In the genomic region with DNA sequence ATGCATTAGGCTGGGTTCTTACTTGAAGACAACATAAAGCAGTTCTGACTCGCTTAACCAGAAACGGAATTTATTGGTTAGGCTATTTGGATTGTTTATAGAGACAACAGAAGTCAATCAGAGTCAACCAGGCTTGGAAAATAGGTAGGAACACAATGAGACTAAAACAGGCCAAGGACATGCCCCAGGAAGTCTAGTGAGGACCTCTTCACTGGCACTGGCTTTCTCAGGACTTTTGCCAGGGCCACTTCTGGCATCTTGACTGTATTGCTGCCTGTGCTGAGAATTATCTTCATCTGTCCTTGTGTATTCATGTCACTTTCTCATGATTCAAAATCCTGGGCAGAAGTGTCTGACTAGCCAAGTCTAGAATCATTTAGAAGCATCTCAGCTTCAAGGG, we compare ENCODE assay signal across 23 cellular contexts. TPM values are rescaled to one million over a fixed set of nuclear protein-coding genes. Genes with fewer than 3 reads are reported as not detected.
"Had no signal": no experiment of that assay in that cellular context is flagged by ENCODE, and none has a peak within 500 bp of the region (broad histone marks: within the 10 kb centered on the region; RNA-seq: fewer than 3 reads in every experiment).

No MANE protein-coding gene starts in this region.

- H3K9me3 Mint-ChIP-seq: activated naive CD4-positive, alpha-beta T cell treated with anti-CD3 and anti-CD28 coated beads, Interleukin-2, amount 50 U/mL, for 24 hours; effector memory CD8-positive, alpha-beta T cell had no signal

- FAIRE-seq: urothelium cell line had no signal

- H3K9me3 ChIP-seq: gastrocnemius medialis, heart left ventricle, right atrium auricular region, tibial nerve had no signal

- H3K27me3 ChIP-seq: gastrocnemius medialis, heart left ventricle, right atrium auricular region, tibial nerve had no signal

- H3K27me3 Mint-ChIP-seq: activated naive CD4-positive, alpha-beta T cell treated with anti-CD3 and anti-CD28 coated beads, Interleukin-2, amount 50 U/mL, for 24 hours; effector memory CD8-positive, alpha-beta T cell; progenitor cell of endocrine pancreas had no signal

- ATAC-seq: effector memory CD8-positive, alpha-beta T cell; gastrocnemius medialis; heart left ventricle; left ventricle myocardium superior; stimulated activated naive CD8-positive, alpha-beta T cell treated with anti-CD3 and anti-CD28 coated beads, Interleukin-15, Interleukin-2, amounts not matched to agents 100 U/mL and 50 U/mL, for 24 hours had no signal

- DNase-seq: activated CD4-positive, alpha-beta T cell treated with anti-CD3 and anti-CD28 coated beads for 1 hour; activated CD4-positive, alpha-beta T cell treated with anti-CD3 and anti-CD28 coated beads, Interleukin-2, amount 50 U/mL, for 48 hours; activated gamma-delta T cell; effector memory CD8-positive, alpha-beta T cell; gastrocnemius medialis; heart left ventricle; left ventricle myocardium superior; occipital lobe; stimulated activated CD4-positive, alpha-beta T cell treated with anti-CD3 and anti-CD28 coated beads, Interleukin-12 subunit alpha, Interleukin-12 subunit beta, amount 100 ng/mL, for 4 hours; stimulated activated CD4-positive, alpha-beta T cell treated with anti-CD3 and anti-CD28 coated beads, Interleukin-1b, Interleukin-23, amount 100 ng/mL, for 48 hours; stimulated activated naive CD8-positive, alpha-beta T cell treated with anti-CD3 and anti-CD28 coated beads, Interleukin-15, Interleukin-2, amounts not matched to agents 100 U/mL and 50 U/mL, for 24 hours; substantia nigra; T-helper 2 cell; WERI-Rb-1 had no signal

- H3K27ac Mint-ChIP-seq: activated naive CD4-positive, alpha-beta T cell treated with anti-CD3 and anti-CD28 coated beads, Interleukin-2, amount 50 U/mL, for 24 hours; effector memory CD8-positive, alpha-beta T cell; progenitor cell of endocrine pancreas had no signal

- H3K36me3 Mint-ChIP-seq: activated naive CD4-positive, alpha-beta T cell treated with anti-CD3 and anti-CD28 coated beads, Interleukin-2, amount 50 U/mL, for 24 hours had no signal

- H3K27ac ChIP-seq: gastrocnemius medialis, heart left ventricle, right atrium auricular region, tibial nerve, WERI-Rb-1 had no signal

- H3K4me3 Mint-ChIP-seq: activated naive CD4-positive, alpha-beta T cell treated with anti-CD3 and anti-CD28 coated beads, Interleukin-2, amount 50 U/mL, for 24 hours; effector memory CD8-positive, alpha-beta T cell had no signal

- H3K4me3 ChIP-seq: gastrocnemius medialis, heart left ventricle, right atrium auricular region, tibial nerve had no signal

- H3K36me3 ChIP-seq: gastrocnemius medialis, heart left ventricle, right atrium auricular region, tibial nerve, WERI-Rb-1 had no signal

RNA-seq across cellular contexts. Expression of gene PGAM4, which starts 19.6 kb away (rescaled TPM):
- total RNA-seq: dermis microvascular lymphatic vessel endothelial cell, fibroblast of lung, gastrocnemius medialis, heart left ventricle, kidney epithelial cell, left ventricle myocardium superior, myocyte, occipital lobe, progenitor cell of endocrine pancreas, right atrium auricular region, tibial nerve had no signal
